16 cellular contexts compared by ENCODE assay signal in genomic region chr1:184928394-184928793, GRCh38. TPM values are rescaled to one million over a fixed set of nuclear protein-coding genes. Genes with fewer than 3 reads are reported as not detected.
DNase-seq lines count a peak whose midpoint lies in the region; ATAC-seq and TF ChIP-seq lines count a peak whose summit lies in the region.
"Had no signal": no experiment of that assay in that cellular context is flagged by ENCODE, and none has a peak within 500 bp of the region (broad histone marks: within the 10 kb centered on the region; RNA-seq: fewer than 3 reads in every experiment).

No MANE protein-coding gene starts in this region.

- H3K14ac ChIP-seq in neuronal stem cell (ENCODE audit: low read length): no peak overlapping the region

- H3K27ac ChIP-seq in C4-2B: peak overlapping the region; percentile 73
- H3K27ac ChIP-seq in VCaP: peak overlapping the region; percentile 97
- H3K27ac ChIP-seq in heart right ventricle: peak overlapping the region in 1 of 10 donors; percentile 49
- H3K27ac ChIP-seq in neuronal stem cell (replicated peaks; ENCODE audit: low read length): no peak overlapping the region
- H3K27ac ChIP-seq: BLaER1 treated with 17β-estradiol and CSF1 and Interleukin-3, amounts not matched to agents 10 nM and 100 nM had no signal

- 71 to 92% methylated on average over 2 of the region's 2 CpGs for WGBS in heart right ventricle, 2 donors
- no CpG with 5 or more reads among the region's 2 CpGs for WGBS in neuronal stem cell (ENCODE audit: extremely low coverage in 2 of 2, insufficient read length in 2 of 2, insufficient replicate concordance in 1 of 2), 2 donors

- H2AK5ac ChIP-seq in neuronal stem cell (ENCODE audit: low read depth, low read length): no peak overlapping the region

- no peak overlapping the region for H2BK120ac ChIP-seq in neuronal stem cell (ENCODE audit: low read depth, low read length)

- H2BK15ac ChIP-seq in neuronal stem cell (ENCODE audit: low read length): no peak overlapping the region

- H2BK12ac ChIP-seq in neuronal stem cell (ENCODE audit: low read length): no peak overlapping the region

- H4K91ac ChIP-seq in neuronal stem cell (ENCODE audit: low read depth, low read length, poor library complexity): no peak overlapping the region

- H3K79me1 ChIP-seq in neuronal stem cell (ENCODE audit: low read depth, low read length): no peaks in the 10 kb centered on the region

- peak overlapping the region; percentile 50 for H3K9ac ChIP-seq in neuronal stem cell (ENCODE audit: low read depth, low read length, poor library complexity)
- H3K9ac ChIP-seq: BLaER1 treated with 17β-estradiol and CSF1 and Interleukin-3, amounts not matched to agents 10 nM and 100 nM had no signal

- H3K9me3 ChIP-seq in heart right ventricle (peaks cover 0 to 25% (median 0%) of the 10 kb centered on the region in 11 donors), neuronal stem cell (replicated peaks in 1 of 2; ENCODE audit: control insufficient read depth in 2 of 2, insufficient read depth in 1 of 2, low read depth in 1 of 2, low read length in 2 of 2) (no peaks in the 10 kb centered on the region)

- intact Hi-C loops in heart right ventricle (cut with DNase I): no loop called here

- ATAC-seq in heart right ventricle (peak in 6 of 8 donors; percentile 41 to 76 (median 68)), HG03378 (IDR thresholded peaks at IDR 0.05; ENCODE audit: unreplicated experiment) (no peak)
- ATAC-seq: GM23338, HepG2 had no signal

- DNase-seq in heart right ventricle (no peak), neuronal stem cell (ENCODE audit: low spot score) (no peak), GM19238 (ENCODE audit: insufficient read length, low spot score) (no peak), D341Med (ENCODE audit: low spot score) (no peak), germinal center (ENCODE audit: low spot score) (no peak)
- DNase-seq: CD4-positive, CD25-positive, alpha-beta regulatory T cell; CD8-positive, alpha-beta memory T cell; COR-L47; HCEC 1CT; HFFc6 had no signal

- H3K23ac ChIP-seq in neuronal stem cell (ENCODE audit: low read depth, low read length, poor library complexity): no peak overlapping the region

- H3K4me3 ChIP-seq in heart right ventricle (no peak overlapping the region), neuronal stem cell (ENCODE audit: low read length in 2 of 2) (no peak overlapping the region)
- H3K4me3 ChIP-seq: BLaER1 treated with 17β-estradiol and CSF1 and Interleukin-3, amounts not matched to agents 10 nM and 100 nM; GM23338 had no signal

- no peak overlapping the region for H2AFZ ChIP-seq in neuronal stem cell (ENCODE audit: low read length)
- H2AFZ ChIP-seq: GM23338 had no signal

- H3K36me3 ChIP-seq in heart right ventricle: no peaks in the 10 kb centered on the region
- H3K36me3 ChIP-seq in neuronal stem cell (replicated peaks in 1 of 2; ENCODE audit: control insufficient read depth in 2 of 2, insufficient read depth in 2 of 2, low read length in 2 of 2): no peaks in the 10 kb centered on the region

- TF ChIP-seq CTCF in C4-2B (conservative IDR thresholded peaks at IDR 0.05) (no peak), VCaP (conservative IDR thresholded peaks at IDR 0.05) (no peak), heart right ventricle (IDR thresholded peaks at IDR 0.05) (no peak)

- no peak overlapping the region for H4K8ac ChIP-seq in neuronal stem cell (ENCODE audit: low read depth, low read length)

- H3K4me2 ChIP-seq in neuronal stem cell (ENCODE audit: insufficient read depth, low read length, poor library complexity, severe bottlenecking): no peak overlapping the region
- H3K4me2 ChIP-seq: BLaER1 treated with 17β-estradiol and CSF1 and Interleukin-3, amounts not matched to agents 10 nM and 100 nM; GM23338 had no signal

- H2BK5ac ChIP-seq in neuronal stem cell (ENCODE audit: low read length): no peak overlapping the region

- H3K4ac ChIP-seq in neuronal stem cell (ENCODE audit: low read length): no peak overlapping the region

- H3K18ac ChIP-seq in neuronal stem cell (ENCODE audit: low read length): no peak overlapping the region

- no peaks in the 10 kb centered on the region for H3K27me3 ChIP-seq in heart right ventricle
- H3K27me3 ChIP-seq in neuronal stem cell (ENCODE audit: control insufficient read depth in 3 of 3, insufficient read depth in 3 of 3, low read depth in 1 of 3, low read length in 3 of 3): no peaks in the 10 kb centered on the region
- H3K27me3 ChIP-seq: BLaER1 treated with 17β-estradiol and CSF1 and Interleukin-3, amounts not matched to agents 10 nM and 100 nM had no signal

- H3K4me1 ChIP-seq in heart right ventricle (peaks cover 0 to 50% (median 31%) of the 10 kb centered on the region in 9 donors), neuronal stem cell (ENCODE audit: control insufficient read depth in 2 of 2, insufficient read depth in 1 of 2, low read depth in 1 of 2, low read length in 2 of 2) (no peaks in the 10 kb centered on the region)

RNA-seq across cellular contexts. Expression of gene NIBAN1, which starts 45.9 kb away (rescaled TPM):
- total RNA-seq in heart right ventricle: 100 to 1,000 TPM; 256 to 601 (median 442) TPM
- polyA plus RNA-seq in heart right ventricle: 10 to 100 TPM; 46.6 to 63.1 TPM
- polyA plus RNA-seq in neuronal stem cell (2013, experiment 1 of 2): 0.14 TPM
- polyA plus RNA-seq in neuronal stem cell (2013, experiment 2 of 2): 0.14 TPM
- total RNA-seq: HepG2 had no signal
- polyA plus RNA-seq: HepG2 had no signal
